In the genomic region with DNA sequence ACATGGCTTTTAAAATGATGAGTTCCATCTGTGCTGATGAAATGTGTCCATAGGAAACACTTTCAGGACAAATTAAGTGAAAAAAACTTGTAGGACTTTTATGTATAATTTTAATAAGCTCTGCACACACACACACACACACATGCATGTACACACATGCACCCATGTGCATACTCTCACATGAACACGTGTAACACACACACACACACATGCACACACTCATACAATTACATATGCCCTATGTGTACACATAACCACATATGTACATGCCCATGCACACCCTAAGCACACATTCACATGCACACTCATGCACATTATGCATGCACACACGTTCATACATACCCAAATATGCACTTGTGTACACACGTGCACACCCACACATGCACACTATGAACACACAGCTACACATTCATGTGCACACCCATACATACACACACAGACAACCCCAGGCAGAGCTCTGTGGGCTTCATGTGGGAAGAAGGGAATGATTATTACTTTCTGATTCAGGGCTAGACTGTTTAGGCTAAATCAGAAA, we compare ENCODE assay signal across 27 cellular contexts.
"Had no signal": no experiment of that assay in that cellular context is flagged by ENCODE, and none has a peak within 500 bp of the region (broad histone marks: within the 10 kb centered on the region; RNA-seq: fewer than 3 reads in every experiment).

No MANE protein-coding gene starts in this region.

- H3K27ac ChIP-seq: brain microvascular endothelial cell, epithelial cell of prostate, esophagus squamous epithelium had no signal

- H3K36me3 ChIP-seq: brain microvascular endothelial cell, esophagus squamous epithelium had no signal

- H3K36me3 Mint-ChIP-seq: activated naive CD8-positive, alpha-beta T cell had no signal

- H3K4me1 Mint-ChIP-seq: activated T-helper 17 cell treated with anti-CD3 and anti-CD28 coated beads, Interleukin-2, amount 50 U/mL, for 72 hours had no signal

- H3K9me3 Mint-ChIP-seq: activated CD8-positive, alpha-beta T cell treated with anti-CD3 and anti-CD28 coated beads for 36 hours; activated T-cell treated with anti-CD3 and anti-CD28 coated beads, Interleukin-2, amount 50 U/mL, for 4 hours; activated T-helper 17 cell treated with anti-CD3 and anti-CD28 coated beads, Interleukin-2, amount 50 U/mL, for 72 hours; T-helper 1 cell treated with Interleukin-12 subunit alpha and Interleukin-12 subunit beta and Interleukin-4 antibody, amounts not matched to agents 30 μg/mL and 1 μg/mL, for 36 hours had no signal

- H3K4me3 Mint-ChIP-seq: activated CD8-positive, alpha-beta T cell treated with anti-CD3 and anti-CD28 coated beads for 36 hours; activated naive CD8-positive, alpha-beta T cell; activated T-cell treated with anti-CD3 and anti-CD28 coated beads, Interleukin-2, amount 50 U/mL, for 4 hours; activated T-helper 17 cell treated with anti-CD3 and anti-CD28 coated beads, Interleukin-2, amount 50 U/mL, for 72 hours; T-helper 1 cell treated with Interleukin-12 subunit alpha and Interleukin-12 subunit beta and Interleukin-4 antibody, amounts not matched to agents 30 μg/mL and 1 μg/mL, for 36 hours had no signal

- H3K9me3 ChIP-seq: esophagus squamous epithelium had no signal

- H3K4me1 ChIP-seq: esophagus squamous epithelium had no signal

- DNase-seq: activated CD4-positive, alpha-beta T cell treated with anti-CD3 and anti-CD28 coated beads for 48 hours; activated CD4-positive, alpha-beta T cell treated with anti-CD3 and anti-CD28 coated beads, Interleukin-2, amount 50 U/mL, for 1 hour; activated CD4-positive, alpha-beta T cell treated with anti-CD3 and anti-CD28 coated beads, Interleukin-2, amount 50 U/mL, for 48 hours; activated CD8-positive, alpha-beta memory T cell treated with anti-CD3 and anti-CD28 coated beads for 24 hours; activated CD8-positive, alpha-beta T cell treated with anti-CD3 and anti-CD28 coated beads for 36 hours; activated effector memory CD4-positive, alpha-beta T cell treated with Interleukin-2 at 50 U/mL for 16 hours; activated gamma-delta T cell treated with Interleukin-2 at 50 U/mL for 16 hours; activated naive CD4-positive, alpha-beta T cell treated with anti-CD3 and anti-CD28 coated beads, Interleukin-2, amount 50 U/mL, for 16 hours; activated naive CD4-positive, alpha-beta T cell treated with Interleukin-2 at 50 U/mL for 16 hours; activated T-cell treated with anti-CD3 and anti-CD28 coated beads, Interleukin-2, amount 50 U/mL, for 4 hours; amniotic stem cell; anterior cingulate cortex; brain microvascular endothelial cell; caudate nucleus; effector CD8-positive, alpha-beta T cell; esophagus squamous epithelium; foreskin fibroblast; T1000 had no signal

- H3K27ac Mint-ChIP-seq: activated CD8-positive, alpha-beta T cell treated with anti-CD3 and anti-CD28 coated beads for 36 hours; activated naive CD8-positive, alpha-beta T cell; activated T-helper 17 cell treated with anti-CD3 and anti-CD28 coated beads, Interleukin-2, amount 50 U/mL, for 72 hours; T-helper 1 cell treated with Interleukin-12 subunit alpha and Interleukin-12 subunit beta and Interleukin-4 antibody, amounts not matched to agents 30 μg/mL and 1 μg/mL, for 36 hours had no signal

- H3K27me3 ChIP-seq: brain microvascular endothelial cell had no signal

- H3K4me3 ChIP-seq: esophagus squamous epithelium had no signal

- FAIRE-seq: astrocyte, colon, endometrium, endothelial cell of umbilical vein, frontal cortex had no signal
